16 cellular contexts compared by ENCODE assay signal in the genomic region with DNA sequence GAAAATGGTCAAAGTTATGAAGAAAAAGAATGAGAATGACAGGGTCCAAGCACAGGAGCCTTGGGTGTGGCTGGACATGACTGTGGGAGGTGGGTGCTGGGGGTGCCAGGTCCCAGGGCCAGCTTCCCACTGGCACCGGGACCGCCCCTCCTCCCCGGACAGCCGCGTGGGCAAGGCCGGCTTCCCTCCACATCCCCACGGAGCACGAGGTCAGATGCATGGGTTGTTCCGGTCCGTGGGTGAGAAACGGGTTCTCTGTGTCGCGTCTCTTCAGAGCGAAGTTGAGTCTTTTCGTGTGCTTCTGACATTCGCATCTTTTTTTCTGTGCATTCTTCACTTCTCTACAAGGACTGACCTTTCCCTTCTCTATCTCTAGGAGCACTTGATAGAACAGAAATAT. TPM values are rescaled to one million over a fixed set of nuclear protein-coding genes. Genes with fewer than 3 reads are reported as not detected.
DNase-seq lines count a peak whose midpoint lies in the region; ATAC-seq and TF ChIP-seq lines count a peak whose summit lies in the region.
"Had no signal": no experiment of that assay in that cellular context is flagged by ENCODE, and none has a peak within 500 bp of the region (broad histone marks: within the 10 kb centered on the region; RNA-seq: fewer than 3 reads in every experiment).

No MANE protein-coding gene starts in this region.

- H3K36me3 Mint-ChIP-seq in stimulated activated memory B cell treated with anti-CD40 and anti-IgM and Interleukin-4, amounts not matched to agents 10 μg/mL and 1 μg/mL and 100 μg/mL, for 72 hours: no peaks in the 10 kb centered on the region
- no peaks in the 10 kb centered on the region for H3K36me3 Mint-ChIP-seq in CD4-positive, alpha-beta memory T cell
- H3K36me3 Mint-ChIP-seq: CD4-positive, CD25-positive, alpha-beta regulatory T cell had no signal

- peaks cover 19% of the 10 kb centered on the region for H3K4me1 ChIP-seq in HEK293 (ENCODE audit: control insufficient read depth, insufficient read depth, low read length)
- peaks cover 0 to 9% (median 3%) of the 10 kb centered on the region in 4 donors for H3K4me1 ChIP-seq in esophagus muscularis mucosa
- no peaks in the 10 kb centered on the region for H3K4me1 ChIP-seq in CD4-positive, alpha-beta memory T cell (ENCODE audit: insufficient read depth, low read length)
- H3K4me1 ChIP-seq in esophagus squamous epithelium: peaks cover 0 to 18% (median 0%) of the 10 kb centered on the region in 3 donors
- H3K4me1 ChIP-seq: BE2C, Caco-2 had no signal

- WGBS in esophagus muscularis mucosa: 96% methylated on average over 16 of the region's 16 CpGs
- WGBS in esophagus squamous epithelium, 2 donors: 88 to 92% methylated on average over 16 of the region's 16 CpGs

- H3K36me3 ChIP-seq in HEK293 (ENCODE audit: control insufficient read depth in 2 of 2, insufficient read depth in 1 of 2, low read length in 2 of 2): no peaks in the 10 kb centered on the region
- no peaks in the 10 kb centered on the region for H3K36me3 ChIP-seq in esophagus muscularis mucosa
- no peaks in the 10 kb centered on the region for H3K36me3 ChIP-seq in CD4-positive, alpha-beta memory T cell (ENCODE audit: insufficient read depth, low read length)
- H3K36me3 ChIP-seq in esophagus squamous epithelium: no peaks in the 10 kb centered on the region
- H3K36me3 ChIP-seq: BE2C had no signal

- peaks cover 26% of the 10 kb centered on the region for H3K27me3 Mint-ChIP-seq in stimulated activated memory B cell treated with anti-CD40 and anti-IgM and Interleukin-4, amounts not matched to agents 10 μg/mL and 1 μg/mL and 100 μg/mL, for 72 hours
- peaks cover 9 to 12% of the 10 kb centered on the region in 2 donors for H3K27me3 Mint-ChIP-seq in CD4-positive, alpha-beta memory T cell

- peak; percentile 43 for ATAC-seq in stimulated activated memory B cell treated with anti-CD40 and anti-IgM and Interleukin-4, amounts not matched to agents 10 μg/mL and 1 μg/mL and 100 μg/mL, for 72 hours
- ATAC-seq: HCT116 had no signal

- H3K27ac ChIP-seq in HEK293 (ENCODE audit: extremely low read depth, low read depth, low read length) (no peak overlapping the region), esophagus muscularis mucosa (replicated peaks in 1 of 4) (no peak overlapping the region), esophagus squamous epithelium (no peak overlapping the region)
- H3K27ac ChIP-seq in CD4-positive, alpha-beta memory T cell (ENCODE audit: low read depth, low read length): no peak overlapping the region

- peak; percentile 57 for DNase-seq in esophagus muscularis mucosa (ENCODE audit: extremely low spot score)
- peak; percentile 12 for DNase-seq in mesenteric fat pad (ENCODE audit: low spot score)
- DNase-seq in CD4-positive, alpha-beta memory T cell: no peak
- DNase-seq in esophagus squamous epithelium (lab: John Stamatoyannopoulos, UW): no peak
- DNase-seq in pons (ENCODE audit: low spot score): no peak
- DNase-seq: BE2C; C1 segment of cervical spinal cord; Caco-2; CD4-positive, CD25-positive, alpha-beta regulatory T cell; GOT3; H7; IMR-90 had no signal

- intact Hi-C loops in esophagus muscularis mucosa (cut with DNase I) (no loop called here), esophagus squamous epithelium (cut with DNase I) (no loop called here)
- intact Hi-C loops in CD4-positive, alpha-beta memory T cell (cut with micrococcal nuclease): no loop called here

- no peaks in the 10 kb centered on the region for H3K4me1 Mint-ChIP-seq in stimulated activated memory B cell treated with anti-CD40 and anti-IgM and Interleukin-4, amounts not matched to agents 10 μg/mL and 1 μg/mL and 100 μg/mL, for 72 hours
- H3K4me1 Mint-ChIP-seq in CD4-positive, alpha-beta memory T cell: no peaks in the 10 kb centered on the region

- no peaks in the 10 kb centered on the region for H3K9me3 Mint-ChIP-seq in stimulated activated memory B cell treated with anti-CD40 and anti-IgM and Interleukin-4, amounts not matched to agents 10 μg/mL and 1 μg/mL and 100 μg/mL, for 72 hours
- peaks cover 0 to 5% (median 0%) of the 10 kb centered on the region in 8 donors for H3K9me3 Mint-ChIP-seq in CD4-positive, alpha-beta memory T cell

- H3K27ac Mint-ChIP-seq in stimulated activated memory B cell treated with anti-CD40 and anti-IgM and Interleukin-4, amounts not matched to agents 10 μg/mL and 1 μg/mL and 100 μg/mL, for 72 hours: no peak overlapping the region
- no peak overlapping the region for H3K27ac Mint-ChIP-seq in CD4-positive, alpha-beta memory T cell
- H3K27ac Mint-ChIP-seq: CD4-positive, CD25-positive, alpha-beta regulatory T cell had no signal

- no peak for TF ChIP-seq EP300 in esophagus muscularis mucosa (IDR thresholded peaks at IDR 0.05)

- TF ChIP-seq CTCF in HEK293 (tag by site-specific recombination; IDR thresholded peaks at IDR 0.05): no peak
- no peak for TF ChIP-seq CTCF in esophagus muscularis mucosa (IDR thresholded peaks at IDR 0.05)
- TF ChIP-seq CTCF in esophagus squamous epithelium (IDR thresholded peaks at IDR 0.05): no peak

- peaks cover 0 to 22% (median 0%) of the 10 kb centered on the region in 4 donors for H3K27me3 ChIP-seq in esophagus muscularis mucosa
- H3K27me3 ChIP-seq in CD4-positive, alpha-beta memory T cell (ENCODE audit: insufficient read depth, low read length): no peaks in the 10 kb centered on the region
- peaks cover 0 to 7% (median 0%) of the 10 kb centered on the region in 4 donors for H3K27me3 ChIP-seq in esophagus squamous epithelium
- H3K27me3 ChIP-seq: BE2C had no signal

- H3K4me3 ChIP-seq in HEK293 (ENCODE audit: low read depth, low read length): no peak overlapping the region
- H3K4me3 ChIP-seq in esophagus muscularis mucosa: no peak overlapping the region
- no peak overlapping the region for H3K4me3 ChIP-seq in CD4-positive, alpha-beta memory T cell (ENCODE audit: low read length in 2 of 2)
- H3K4me3 ChIP-seq in esophagus squamous epithelium: no peak overlapping the region

- TF ChIP-seq POLR2A in esophagus muscularis mucosa (IDR thresholded peaks at IDR 0.05; ENCODE audit: low read depth) (no peak), esophagus squamous epithelium (IDR thresholded peaks at IDR 0.05) (no peak)

- POLR2A ChIA-PET in HEK293 (lab: Yijun Ruan, JAX): no interaction called here
- POLR2A ChIA-PET in CD4-positive, alpha-beta memory T cell (lab: Charles Lee; ENCODE audit: partially characterized antibody): no interaction called here

- CTCF ChIA-PET in HEK293 (lab: Yijun Ruan, JAX): interaction anchor here (0.7 kb wide), 1 partner anchor 135 kb away, joined by 8 read pairs; no protein-coding TSS in a partner anchor
- CTCF ChIA-PET in CD4-positive, alpha-beta memory T cell (lab: Charles Lee; ENCODE audit: partially characterized antibody): no interaction called here

- H3K9me3 ChIP-seq in HEK293 (ENCODE audit: control insufficient read depth, insufficient read depth, low read depth, low read length) (no peaks in the 10 kb centered on the region), esophagus muscularis mucosa (no peaks in the 10 kb centered on the region), esophagus squamous epithelium (no peaks in the 10 kb centered on the region)
- no peaks in the 10 kb centered on the region for H3K9me3 ChIP-seq in CD4-positive, alpha-beta memory T cell (ENCODE audit: control insufficient read depth in 1 of 2, low read length in 2 of 2)
- H3K9me3 ChIP-seq: BE2C, Caco-2 had no signal

- no peak overlapping the region for H3K4me3 Mint-ChIP-seq in stimulated activated memory B cell treated with anti-CD40 and anti-IgM and Interleukin-4, amounts not matched to agents 10 μg/mL and 1 μg/mL and 100 μg/mL, for 72 hours
- no peak overlapping the region for H3K4me3 Mint-ChIP-seq in CD4-positive, alpha-beta memory T cell
- H3K4me3 Mint-ChIP-seq: CD4-positive, CD25-positive, alpha-beta regulatory T cell had no signal

TF ChIP-seq in HEK293, 187 proteins besides CTCF, POLR2A, EP300 and RAD21 (continues in another document):
- TF ChIP-seq MEIS1 (CRISPR knock-in tag; IDR thresholded peaks at IDR 0.05; ENCODE audit: borderline replicate concordance): no peak
- TF ChIP-seq ZNF785 (tag by site-specific recombination; IDR thresholded peaks at IDR 0.05): no peak
- TF ChIP-seq ZBTB17 (tag by site-specific recombination; IDR thresholded peaks at IDR 0.05): no peak
- no peak for TF ChIP-seq ZNF701 (tag by site-specific recombination; IDR thresholded peaks at IDR 0.05)
- no peak for TF ChIP-seq ZNF521 (tag by site-specific recombination; IDR thresholded peaks at IDR 0.05)
- no peak for TF ChIP-seq ZNF133 (tag by site-specific recombination; IDR thresholded peaks at IDR 0.05)
- 0 out of 2 replicates have a peak, but pooled peaks have one; percentile 22 for TF ChIP-seq ZFHX2 (tag by site-specific recombination; conservative IDR thresholded peaks at IDR 0.05)

RNA-seq across cellular contexts. Expression of a gene that starts 30.1 kb away (rescaled TPM):
- total RNA-seq in esophagus muscularis mucosa (under 1 TPM in 1 of 4 donors, not detected in 3; 0.17 TPM), mesenteric fat pad (0.93 TPM), esophagus squamous epithelium (under 1 TPM in 1 of 4 donors, not detected in 3; 0.26 TPM)
- not detected for total RNA-seq in CD4-positive, alpha-beta memory T cell
- polyA plus RNA-seq in CD4-positive, alpha-beta memory T cell: not detected
- total RNA-seq: A172; Caco-2; CD4-positive, CD25-positive, alpha-beta regulatory T cell; IMR-90 had no signal
- polyA plus RNA-seq: CD4-positive, CD25-positive, alpha-beta regulatory T cell; IMR-90 had no signal

RNA-seq across cellular contexts. Expression of a gene that starts 51.5 kb away (rescaled TPM):
- total RNA-seq in esophagus muscularis mucosa (under 1 TPM in 1 of 4 donors, not detected in 3; 0.17 TPM), mesenteric fat pad (7.6 TPM), esophagus squamous epithelium (under 1 TPM in 2 of 4 donors, not detected in 2; 0.13 to 0.19 TPM)
- total RNA-seq in CD4-positive, alpha-beta memory T cell: not detected
- polyA plus RNA-seq in CD4-positive, alpha-beta memory T cell: not detected
- total RNA-seq: A172; CD4-positive, CD25-positive, alpha-beta regulatory T cell; H7; IMR-90 had no signal
- polyA plus RNA-seq: CD4-positive, CD25-positive, alpha-beta regulatory T cell; IMR-90 had no signal

Comparison
In these comparisons a context has a peak if more than half of its experiments do, and no peak if none do; other contexts are left out.
1. DNase-seq: peak in esophagus muscularis mucosa (single experiment) and mesenteric fat pad (single experiment); none in CD4-positive, alpha-beta memory T cell (0 of 5), esophagus squamous epithelium (single experiment) and pons (single experiment).